34 cellular contexts compared by ENCODE assay signal in genomic region chr15:86802244-86802643, GRCh38.
"Had no signal": no experiment of that assay in that cellular context is flagged by ENCODE, and none has a peak within 500 bp of the region (broad histone marks: within the 10 kb centered on the region; RNA-seq: fewer than 3 reads in every experiment).

No MANE protein-coding gene starts in this region.

- H3K4me2 ChIP-seq: KMS-11 had no signal

- H3K9me3 ChIP-seq: MG63 had no signal

- H3K9ac ChIP-seq: KMS-11 had no signal

- DNase-seq: Karpas-422, Kasumi-1, KBM-7, KG1, MG63, MM.1S, MV-4-11, NCI-H1048, NCI-H1092, NCI-H1092 treated with DMSO at 0.1 percent for 48 hours, NCI-H1105, NCI-H1105 treated with DMSO at 0.1 percent for 48 hours, NCI-H1417, NCI-H1417 treated with DMSO at 0.1 percent for 48 hours, NCI-H1436, NCI-H1436 treated with DMSO at 0.1 percent for 48 hours, NCI-H146, NCI-H1694, NCI-H1694 treated with DMSO at 0.1 percent for 48 hours, NCI-H187, NCI-H187 treated with DMSO at 0.1 percent for 48 hours, NCI-H1930, NCI-H2029, NCI-H2029 treated with DMSO at 0.1 percent for 48 hours, NCI-H2081, NCI-H2081 treated with DMSO at 0.1 percent for 48 hours, NCI-H2107, NCI-H2171, NCI-H2227 treated with DMSO at 0.1 percent for 48 hours, NCI-H226, NCI-H345, NCI-H446, NCI-H446 treated with DMSO at 0.1 percent for 48 hours had no signal

- H3K36me3 ChIP-seq: MG63 had no signal

- H3K27ac ChIP-seq: KMS-11 had no signal

- H3K4me3 ChIP-seq: MG63 had no signal
